In genomic region chr5:138029944-138030343, GRCh38 we compare ENCODE assay signal across 2 cellular contexts.
TF ChIP-seq lines count a peak whose summit lies in the region.

No MANE protein-coding gene starts in this region.

TF ChIP-seq in SK-N-SH, 30 proteins besides CTCF, POLR2A, EP300 and RAD21 (continued from another document):
- TF ChIP-seq REST (IDR thresholded peaks at IDR 0.05; ENCODE audit: low read depth, low read length) (no peak), GATA2 (CRISPR knock-in tag; IDR thresholded peaks at IDR 0.05) (no peak), MXI1 (IDR thresholded peaks at IDR 0.05; ENCODE audit: low read depth, low read length) (no peak), NRF1 (IDR thresholded peaks at IDR 0.05; ENCODE audit: low read depth, low read length) (no peak), FOXJ3 (CRISPR knock-in tag; IDR thresholded peaks at IDR 0.05) (no peak), MEF2A (IDR thresholded peaks at IDR 0.05; ENCODE audit: borderline replicate concordance, low read depth) (no peak), JUND (IDR thresholded peaks at IDR 0.05) (no peak), YY1 (IDR thresholded peaks at IDR 0.05; ENCODE audit: low read depth) (no peak), USF2 (IDR thresholded peaks at IDR 0.05; ENCODE audit: borderline replicate concordance, low read depth, low read length) (no peak), POLR2AphosphoS5 (IDR thresholded peaks at IDR 0.05; ENCODE audit: low read depth, low read length) (no peak), TCF12 (IDR thresholded peaks at IDR 0.05) (no peak)

TF ChIP-seq in SK-N-SH treated with all-trans-retinoic acid at 6 μM for 48 hours, 23 proteins besides CTCF, POLR2A, EP300 and RAD21 (continued from another document):
- no peak for TF ChIP-seq TSHZ2 (CRISPR knock-in tag; IDR thresholded peaks at IDR 0.05)
- TF ChIP-seq ARNTL (CRISPR knock-in tag; IDR thresholded peaks at IDR 0.05; ENCODE audit: borderline replicate concordance, low read depth): no peak
- no peak for TF ChIP-seq OSR1 (CRISPR knock-in tag; IDR thresholded peaks at IDR 0.05)
